Comparison of ENCODE assay signal across 23 cellular contexts in genomic region chr14:61589691-61590521, GRCh38.
DNase-seq lines count a peak whose midpoint lies in the region; ATAC-seq lines count a peak whose summit lies in the region.
"Had no signal": no experiment of that assay in that cellular context is flagged by ENCODE, and none has a peak within 500 bp of the region (broad histone marks: within the 10 kb centered on the region; RNA-seq: fewer than 3 reads in every experiment).

No MANE protein-coding gene starts in this region.

- H2AFZ ChIP-seq in trophoblast cell (ENCODE audit: insufficient read depth, low read length, poor library complexity) = no peak overlapping the region

- no peak for ATAC-seq in Right ventricle myocardium superior (ENCODE audit: poor library complexity)
- ATAC-seq in GM21825 (IDR thresholded peaks at IDR 0.05; ENCODE audit: unreplicated experiment) = no peak
- ATAC-seq: body of pancreas; gastrocnemius medialis; left ventricle myocardium superior; stimulated activated memory B cell treated with anti-CD40 and anti-IgM and Interleukin-4, amounts not matched to agents 10 μg/mL and 1 μg/mL and 100 μg/mL, for 72 hours had no signal

- H3K9me3 ChIP-seq in HUES48 (ENCODE audit: control insufficient read depth, insufficient read depth, low read length) = no peaks in the 10 kb centered on the region
- peaks cover 2% of the 10 kb centered on the region for H3K9me3 ChIP-seq in trophoblast cell (ENCODE audit: insufficient read depth, low read depth, low read length)
- H3K9me3 ChIP-seq: body of pancreas, gastrocnemius medialis, prostate gland, tibial nerve had no signal

- no peak overlapping the region for H4K8ac ChIP-seq in trophoblast cell (ENCODE audit: low read depth, low read length)

- H3K36me3 ChIP-seq in HUES48 (ENCODE audit: control insufficient read depth, insufficient read depth, low read length) (no peaks in the 10 kb centered on the region), trophoblast cell (ENCODE audit: control insufficient read depth in 1 of 2, insufficient read depth in 2 of 2, low read length in 2 of 2) (no peaks in the 10 kb centered on the region)
- H3K36me3 ChIP-seq: gastrocnemius medialis, prostate gland, tibial nerve had no signal

- no peaks in the 10 kb centered on the region for H3K9me3 Mint-ChIP-seq in dendritic cell treated with granulocyte-macrophage colony-stimulating factor and Interleukin-4, amounts not matched to agents 40 ng/mL and 50 ng/mL, for 4 days
- H3K9me3 Mint-ChIP-seq: activated naive CD4-positive, alpha-beta T cell treated with anti-CD3 and anti-CD28 coated beads, Interleukin-2, amount 50 U/mL, for 24 hours had no signal

- H4K12ac ChIP-seq in trophoblast cell (ENCODE audit: low read depth, low read length) = no peak overlapping the region

- H2BK120ac ChIP-seq in trophoblast cell (ENCODE audit: insufficient read depth, low read length, poor library complexity) = no peak overlapping the region

- H3K9ac ChIP-seq in HUES48 (ENCODE audit: low read depth, low read length) (no peak overlapping the region), trophoblast cell (ENCODE audit: low read length) (no peak overlapping the region)

- peak overlapping the region; percentile 75 for H2AK5ac ChIP-seq in trophoblast cell (ENCODE audit: low read length)

- intact Hi-C loops in dendritic cell treated with granulocyte-macrophage colony-stimulating factor and Interleukin-4, amounts not matched to agents 40 ng/mL and 50 ng/mL, for 4 days (cut with micrococcal nuclease) = no loop called here
- intact Hi-C loops in Right ventricle myocardium superior (cut with DNase I) = no loop called here

- H3K18ac ChIP-seq in trophoblast cell (ENCODE audit: low read length) = no peak overlapping the region

- no peak overlapping the region for H3K4me2 ChIP-seq in trophoblast cell (ENCODE audit: low read length)

- H3K4me1 ChIP-seq in HUES48 (ENCODE audit: control insufficient read depth, insufficient read depth, low read length) (no peaks in the 10 kb centered on the region), trophoblast cell (ENCODE audit: control insufficient read depth in 1 of 2, insufficient read depth in 2 of 2, low read length in 2 of 2) (peaks cover 8 to 14% of the 10 kb centered on the region in 2 experiments)
- H3K4me1 ChIP-seq: prostate gland had no signal

- H3K4ac ChIP-seq in trophoblast cell (ENCODE audit: low read depth, low read length) = no peak overlapping the region

- H3K27ac ChIP-seq in HUES48 (ENCODE audit: low read depth, low read length) = peak overlapping the region; percentile 10
- H3K27ac ChIP-seq in trophoblast cell (ENCODE audit: low read depth, low read length) = no peak overlapping the region
- H3K27ac ChIP-seq: body of pancreas, coronary artery, epithelial cell of prostate, gastrocnemius medialis, prostate gland, tibial nerve had no signal

- H2BK5ac ChIP-seq in trophoblast cell (ENCODE audit: low read depth, low read length, poor library complexity) = no peak overlapping the region

- peaks cover 57% of the 10 kb centered on the region for H3K4me1 Mint-ChIP-seq in dendritic cell treated with granulocyte-macrophage colony-stimulating factor and Interleukin-4, amounts not matched to agents 40 ng/mL and 50 ng/mL, for 4 days (ENCODE audit: low read depth)

- H3K14ac ChIP-seq in trophoblast cell (ENCODE audit: low read length) = no peak overlapping the region

- peak overlapping the region; percentile 13 for H4K91ac ChIP-seq in trophoblast cell (ENCODE audit: low read depth, low read length)

- WGBS in trophoblast cell (ENCODE audit: extremely low coverage, insufficient coverage, insufficient read length) = no CpG with 5 or more reads among the region's 11 CpGs

- no peaks in the 10 kb centered on the region for H3K79me2 ChIP-seq in trophoblast cell (ENCODE audit: control insufficient read depth, insufficient read depth, low read length, poor library complexity)

- H3K27me3 ChIP-seq in HUES48 (ENCODE audit: control insufficient read depth, insufficient read depth, low read length) = no peaks in the 10 kb centered on the region
- H3K27me3 ChIP-seq in trophoblast cell (ENCODE audit: insufficient read depth, low read length) = no peaks in the 10 kb centered on the region
- H3K27me3 ChIP-seq: body of pancreas, gastrocnemius medialis, tibial nerve had no signal

- DNase-seq in NCI-H2227 (lab: John Stamatoyannopoulos, UW; ENCODE audit: unreplicated experiment) (peak; percentile 31), NCI-H2227 treated with DMSO at 0.1 percent for 48 hours (lab: John Stamatoyannopoulos, UW) (no peak), trophoblast cell (no peak), AG08395 (ENCODE audit: low spot score) (no peak), Right ventricle myocardium superior (no peak)
- DNase-seq: activated CD4-positive, alpha-beta T cell treated with anti-CD3 and anti-CD28 coated beads, Interleukin-2, amount 50 U/mL, for 48 hours; activated T-cell treated with anti-CD3 and anti-CD28 coated beads, Interleukin-2, amount 50 U/mL, for 24 hours; body of pancreas; CD4-positive, CD25-positive, alpha-beta regulatory T cell; gastrocnemius medialis; left ventricle myocardium superior; MM.1S; NCI-H2081; NCI-H524 treated with DMSO at 0.1 percent for 48 hours had no signal

- peak overlapping the region; percentile 5 for H3K27ac Mint-ChIP-seq in dendritic cell treated with granulocyte-macrophage colony-stimulating factor and Interleukin-4, amounts not matched to agents 40 ng/mL and 50 ng/mL, for 4 days
- H3K27ac Mint-ChIP-seq: activated naive CD4-positive, alpha-beta T cell treated with anti-CD3 and anti-CD28 coated beads, Interleukin-2, amount 50 U/mL, for 24 hours; activated T-cell treated with anti-CD3 and anti-CD28 coated beads, Interleukin-2, amount 50 U/mL, for 24 hours; stimulated activated memory B cell treated with anti-CD40 and anti-IgM and Interleukin-4, amounts not matched to agents 10 μg/mL and 1 μg/mL and 100 μg/mL, for 72 hours had no signal

- H3K4me3 ChIP-seq in HUES48 (ENCODE audit: low read depth, low read length) = no peak overlapping the region
- H3K4me3 ChIP-seq in trophoblast cell (ENCODE audit: low read depth, low read length) = no peak overlapping the region
- H3K4me3 ChIP-seq: body of pancreas, coronary artery, gastrocnemius medialis, prostate gland, tibial nerve had no signal

- peaks cover 18% of the 10 kb centered on the region for H3K79me1 ChIP-seq in trophoblast cell (ENCODE audit: low read length)

- H3K4me3 Mint-ChIP-seq in dendritic cell treated with granulocyte-macrophage colony-stimulating factor and Interleukin-4, amounts not matched to agents 40 ng/mL and 50 ng/mL, for 4 days = no peak overlapping the region
- H3K4me3 Mint-ChIP-seq: activated naive CD4-positive, alpha-beta T cell treated with anti-CD3 and anti-CD28 coated beads, Interleukin-2, amount 50 U/mL, for 24 hours; activated T-cell treated with anti-CD3 and anti-CD28 coated beads, Interleukin-2, amount 50 U/mL, for 24 hours; CD4-positive, CD25-positive, alpha-beta regulatory T cell; stimulated activated memory B cell treated with anti-CD40 and anti-IgM and Interleukin-4, amounts not matched to agents 10 μg/mL and 1 μg/mL and 100 μg/mL, for 72 hours had no signal

- H3K36me3 Mint-ChIP-seq in dendritic cell treated with granulocyte-macrophage colony-stimulating factor and Interleukin-4, amounts not matched to agents 40 ng/mL and 50 ng/mL, for 4 days (ENCODE audit: low read depth) = no peaks in the 10 kb centered on the region
- H3K36me3 Mint-ChIP-seq: CD4-positive, CD25-positive, alpha-beta regulatory T cell; stimulated activated memory B cell treated with anti-CD40 and anti-IgM and Interleukin-4, amounts not matched to agents 10 μg/mL and 1 μg/mL and 100 μg/mL, for 72 hours had no signal

- H3K23ac ChIP-seq in trophoblast cell (ENCODE audit: low read length) = no peak overlapping the region

- H3K27me3 Mint-ChIP-seq in dendritic cell treated with granulocyte-macrophage colony-stimulating factor and Interleukin-4, amounts not matched to agents 40 ng/mL and 50 ng/mL, for 4 days = no peaks in the 10 kb centered on the region
- H3K27me3 Mint-ChIP-seq: activated naive CD4-positive, alpha-beta T cell treated with anti-CD3 and anti-CD28 coated beads, Interleukin-2, amount 50 U/mL, for 24 hours; activated T-cell treated with anti-CD3 and anti-CD28 coated beads, Interleukin-2, amount 50 U/mL, for 24 hours; stimulated activated memory B cell treated with anti-CD40 and anti-IgM and Interleukin-4, amounts not matched to agents 10 μg/mL and 1 μg/mL and 100 μg/mL, for 72 hours had no signal

- H2BK12ac ChIP-seq in trophoblast cell (ENCODE audit: low read length) = peak overlapping the region; percentile 48
